26 cellular contexts compared by ENCODE assay signal in genomic region chr22:26273011-26273675, GRCh38.
A peak's percentile ranks its signal among the peaks of the same experiment; 100 is the strongest.
DNase-seq lines count a peak whose midpoint lies in the region; ATAC-seq, FAIRE-seq and TF ChIP-seq lines count a peak whose summit lies in the region.
"Had no signal": no experiment of that assay in that cellular context is flagged by ENCODE, and none has a peak within 500 bp of the region (broad histone marks: within the 10 kb centered on the region; RNA-seq: fewer than 3 reads in every experiment).

No MANE protein-coding gene starts in this region.

- no peaks in the 10 kb centered on the region for H3K9me2 ChIP-seq in PC-9 (ENCODE audit: insufficient read depth)

- in situ Hi-C loops in HAP-1 (cut with MboI; ENCODE audit: low sequenced_read_pairs), result no loop called here

- H3K27ac ChIP-seq in PC-9, result no peak overlapping the region
- H3K27ac ChIP-seq: 22Rv1, ovary, WERI-Rb-1 had no signal

- CTCF ChIA-PET in PC-9 (lab: Charles Lee), result no interaction called here

- peak; percentile 21 for DNase-seq in DMS153 treated with DMSO at 0.1 percent for 48 hours (lab: John Stamatoyannopoulos, UW; ENCODE audit: unreplicated experiment)
- no peak for DNase-seq in DMS153 (lab: John Stamatoyannopoulos, UW)
- DNase-seq in anterior cingulate cortex (lab: John Stamatoyannopoulos, UW), result peak in 57 of 58 donors; percentile 9 to 94 (median 78)
- DNase-seq in inferior parietal cortex (ENCODE audit: extremely low spot score), result peak; percentile 49
- DNase-seq in urothelium cell line (ENCODE audit: low spot score), result no peak
- DNase-seq in HAP-1 (ENCODE audit: low spot score in 2 of 2), result no peak
- no peak for DNase-seq in PC-9
- DNase-seq: activated naive CD4-positive, alpha-beta T cell treated with anti-CD3 and anti-CD28 coated beads, Interleukin-2, amount 10 ng/mL, durations not matched to agents 7 days and 5 days; aorta; CD8-positive, alpha-beta T cell; cerebellar nuclear complex; effector CD4-positive, alpha-beta T cell; naive thymus-derived CD8-positive, alpha-beta T cell; NCI-H1417 treated with DMSO at 0.1 percent for 48 hours; NCI-H2171 treated with DMSO at 0.1 percent for 48 hours; right cardiac atrium; SHP77; stimulated activated CD4-positive, alpha-beta T cell treated with anti-CD3 and anti-CD28 coated beads, Interleukin-4, amount 100 ng/mL, for 1 hour; stimulated activated naive CD4-positive, alpha-beta T cell; T-helper 9 cell; WERI-Rb-1 had no signal

- H3K9me3 ChIP-seq in HAP-1, result no peaks in the 10 kb centered on the region
- no peaks in the 10 kb centered on the region for H3K9me3 ChIP-seq in PC-9 (ENCODE audit: insufficient read depth, low read depth)
- H3K9me3 ChIP-seq: ovary had no signal

- no peaks in the 10 kb centered on the region; the same call in 1 of the 2 replicates for H4K20me1 ChIP-seq in PC-9 (ENCODE audit: insufficient read depth)

- no peaks in the 10 kb centered on the region for H3K79me2 ChIP-seq in PC-9 (ENCODE audit: low read depth)

- H3K4me1 ChIP-seq in HAP-1 (peaks cover 13% of the 10 kb centered on the region), PC-9 (replicated peaks; ENCODE audit: insufficient read depth) (no peaks in the 10 kb centered on the region)

- no peaks in the 10 kb centered on the region for H3F3A ChIP-seq in PC-9 (ENCODE audit: insufficient read depth, low read depth)

- no TSS peak for BruUV-seq in PC-9 (replicated peaks; lab: Mats Ljungman, UMichigan)

- no peak for TF ChIP-seq CTCF in PC-9 (conservative IDR thresholded peaks at IDR 0.05)

- intact Hi-C loops in PC-9 (cut with micrococcal nuclease; ENCODE audit: unreplicated experiment), result no loop called here

- peak; percentile 97 for FAIRE-seq in urothelium cell line (lab: Jason Lieb, UNC)
- FAIRE-seq: G401.6 had no signal

- POLR2A ChIA-PET in PC-9 (lab: Charles Lee; ENCODE audit: unreplicated experiment), result no interaction called here

- H2AFZ ChIP-seq in PC-9, result no peak overlapping the region

- H3K27me3 ChIP-seq in HAP-1 (ENCODE audit: low read depth) (peaks cover 7% of the 10 kb centered on the region), PC-9 (ENCODE audit: insufficient read depth, low read depth) (peaks cover 42% of the 10 kb centered on the region)
- H3K27me3 ChIP-seq: ovary had no signal

- no peak for ATAC-seq in HG02981 (IDR thresholded peaks at IDR 0.05; ENCODE audit: unreplicated experiment)
- ATAC-seq: CD8-positive, alpha-beta T cell; left lobe of liver; naive thymus-derived CD8-positive, alpha-beta T cell; right cardiac atrium had no signal

- no peak overlapping the region for H3K4me2 ChIP-seq in PC-9

- H3K4me3 ChIP-seq in HAP-1 (no peak overlapping the region), PC-9 (no peak overlapping the region)
- H3K4me3 ChIP-seq: ovary had no signal

- H3K36me3 ChIP-seq in HAP-1 (replicated peaks) (no peaks in the 10 kb centered on the region), PC-9 (ENCODE audit: low read depth) (no peaks in the 10 kb centered on the region)
- H3K36me3 ChIP-seq: ovary, WERI-Rb-1 had no signal

Comparison
In these comparisons a context has a peak if more than half of its experiments do, and no peak if none do; other contexts are left out.
1. DNase-seq: peak in DMS153 treated with DMSO at 0.1 percent for 48 hours (single experiment), anterior cingulate cortex (57 of 58) and inferior parietal cortex (single experiment); none in DMS153 (single experiment), urothelium cell line (single experiment), HAP-1 (0 of 2) and PC-9 (0 of 2).